ENCODE assay signal across 14 cellular contexts in the genomic region with DNA sequence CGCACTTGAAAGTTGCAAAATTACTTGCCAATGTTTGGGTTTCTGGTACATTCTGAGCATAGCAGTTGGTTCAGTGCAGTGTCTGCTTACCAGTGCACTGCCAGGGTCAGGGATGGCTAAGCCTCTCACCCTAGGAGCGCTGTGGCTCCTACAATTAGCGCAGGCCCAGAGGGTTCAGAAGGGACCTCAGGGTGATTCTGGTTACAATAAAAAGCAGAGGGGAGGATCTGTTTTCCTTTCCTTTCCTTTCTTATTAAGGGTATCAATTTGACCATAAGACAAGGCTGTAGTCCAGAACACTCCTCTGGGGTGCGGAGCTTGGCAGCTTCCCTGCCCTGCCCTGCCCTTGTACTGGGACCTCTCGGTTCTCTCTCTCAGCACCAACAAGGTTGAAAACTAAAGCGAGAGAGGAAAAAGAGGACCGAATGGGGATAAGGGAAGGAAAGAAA. TPM values are rescaled to one million over a fixed set of nuclear protein-coding genes. Genes with fewer than 3 reads are reported as not detected.
DNase-seq lines count a peak whose midpoint lies in the region; ATAC-seq and TF ChIP-seq lines count a peak whose summit lies in the region.
"Had no signal": no experiment of that assay in that cellular context is flagged by ENCODE, and none has a peak within 500 bp of the region (broad histone marks: within the 10 kb centered on the region; RNA-seq: fewer than 3 reads in every experiment).

No MANE protein-coding gene starts in this region.

- H3K27me3 Mint-ChIP-seq in immature natural killer cell (ENCODE audit: low read depth in 3 of 3) = peaks cover 24 to 41% (median 38%) of the 10 kb centered on the region in 3 donors
- peaks cover 32% of the 10 kb centered on the region for H3K27me3 Mint-ChIP-seq in HFFc6 (ENCODE audit: insufficient read depth)

- 16 to 18% (median 17%) methylated on average over 7 of the region's 7 CpGs for WGBS in psoas muscle, 3 donors

- H3K9me3 Mint-ChIP-seq in immature natural killer cell = no peaks in the 10 kb centered on the region
- H3K9me3 Mint-ChIP-seq in HFFc6 = no peaks in the 10 kb centered on the region
- H3K9me3 Mint-ChIP-seq: activated CD4-positive, alpha-beta T cell treated with anti-CD3 and anti-CD28 coated beads, Interleukin-2, amount 10 ng/mL, durations not matched to agents 24 days and 14 days; activated naive CD4-positive, alpha-beta T cell treated with anti-CD3 and anti-CD28 coated beads, Interleukin-2, amount 50 U/mL, for 24 hours had no signal

- H3K4me3 Mint-ChIP-seq in immature natural killer cell (peak overlapping the region in 3 of 5 donors; percentile 32 to 53 (median 47)), HFFc6 (no peak overlapping the region)
- H3K4me3 Mint-ChIP-seq: activated CD4-positive, alpha-beta T cell treated with anti-CD3 and anti-CD28 coated beads, Interleukin-2, amount 10 ng/mL, durations not matched to agents 24 days and 14 days; activated naive CD4-positive, alpha-beta T cell treated with anti-CD3 and anti-CD28 coated beads, Interleukin-2, amount 50 U/mL, for 24 hours had no signal

- H3K4me1 ChIP-seq in breast epithelium (peaks cover 0 to 2% of the 10 kb centered on the region in 2 donors), psoas muscle (peaks cover 19% of the 10 kb centered on the region)
- H3K4me1 ChIP-seq: SJCRH30 had no signal

- ATAC-seq in psoas muscle = no peak
- ATAC-seq in GM21528 (IDR thresholded peaks at IDR 0.05; ENCODE audit: low FRiP score, unreplicated experiment) = no peak

- H3K36me3 Mint-ChIP-seq in immature natural killer cell = no peaks in the 10 kb centered on the region
- no peaks in the 10 kb centered on the region for H3K36me3 Mint-ChIP-seq in HFFc6 (ENCODE audit: low read depth)
- H3K36me3 Mint-ChIP-seq: activated naive CD4-positive, alpha-beta T cell treated with anti-CD3 and anti-CD28 coated beads, Interleukin-2, amount 50 U/mL, for 24 hours had no signal

- TF ChIP-seq CTCF in C4-2B (conservative IDR thresholded peaks at IDR 0.05) (no peak), breast epithelium (IDR thresholded peaks at IDR 0.05) (no peak), psoas muscle (IDR thresholded peaks at IDR 0.05) (no peak), HFFc6 (IDR thresholded peaks at IDR 0.05) (no peak)

- H3K9me3 ChIP-seq in breast epithelium (no peaks in the 10 kb centered on the region), psoas muscle (no peaks in the 10 kb centered on the region)
- H3K9me3 ChIP-seq: BLaER1, SJCRH30 had no signal

- intact Hi-C loops in breast epithelium (cut with DNase I; ENCODE audit: low total_unique reads) (loop anchor here (10.0 kb wide), 1 partner anchor 182 kb away; no protein-coding TSS in a partner anchor), psoas muscle (cut with DNase I) (loop anchor here (2.0 to 10.0 kb wide), 2 partner anchors 402 to 420 kb away; no protein-coding TSS in a partner anchor)

- H3K4me1 Mint-ChIP-seq in immature natural killer cell (peaks cover 6 to 18% of the 10 kb centered on the region in 2 donors), HFFc6 (ENCODE audit: low read depth) (no peaks in the 10 kb centered on the region)

- H3K4me3 ChIP-seq in breast epithelium = peak overlapping the region; percentile 78 to 92 (median 83)
- peak overlapping the region; percentile 76 for H3K4me3 ChIP-seq in psoas muscle
- H3K4me3 ChIP-seq: SJCRH30 had no signal

- H3K27ac Mint-ChIP-seq in immature natural killer cell (no peak overlapping the region), HFFc6 (no peak overlapping the region)
- H3K27ac Mint-ChIP-seq: activated CD4-positive, alpha-beta T cell treated with anti-CD3 and anti-CD28 coated beads, Interleukin-2, amount 10 ng/mL, durations not matched to agents 24 days and 14 days; activated naive CD4-positive, alpha-beta T cell treated with anti-CD3 and anti-CD28 coated beads, Interleukin-2, amount 50 U/mL, for 24 hours had no signal

- TF ChIP-seq POLR2A in breast epithelium (IDR thresholded peaks at IDR 0.05) = no peak

- no peaks in the 10 kb centered on the region for H3K27me3 ChIP-seq in breast epithelium
- H3K27me3 ChIP-seq in psoas muscle (ENCODE audit: insufficient read depth in 3 of 3, low read length in 2 of 3) = peaks cover 0 to 13% (median 2%) of the 10 kb centered on the region in 3 donors

- DNase-seq in breast epithelium (ENCODE audit: low spot score in 2 of 2) (no peak), immature natural killer cell (no peak), psoas muscle (no peak), NCI-H1105 treated with DMSO at 0.1 percent for 48 hours (lab: John Stamatoyannopoulos, UW) (no peak), HFFc6 (no peak), hippocampal formation (lab: John Stamatoyannopoulos, UW) (no peak)
- DNase-seq: activated CD4-positive, alpha-beta T cell treated with anti-CD3 and anti-CD28 coated beads, Interleukin-2, amount 10 ng/mL, durations not matched to agents 24 days and 14 days; midbrain; SJCRH30; stimulated activated CD4-positive, alpha-beta T cell treated with anti-CD3 and anti-CD28 coated beads, Interleukin-2, amount 100 ng/mL, for 24 hours had no signal

- H3K36me3 ChIP-seq in breast epithelium (no peaks in the 10 kb centered on the region), psoas muscle (ENCODE audit: insufficient read depth in 1 of 2, low read depth in 1 of 2) (no peaks in the 10 kb centered on the region)
- H3K36me3 ChIP-seq: BLaER1, SJCRH30 had no signal

- H3K27ac ChIP-seq in C4-2B (peak overlapping the region; percentile 78), breast epithelium (peak overlapping the region; percentile 56 to 92), psoas muscle (peak overlapping the region; percentile 93)
- H3K27ac ChIP-seq: BLaER1, SJCRH30 had no signal

RNA-seq across cellular contexts. Expression of a gene that starts 2.6 kb away (rescaled TPM):
- total RNA-seq in breast epithelium (100 to 1,000 TPM in 1 of 3 donors, 10 to 100 TPM in 2; 39.0 to 148 (median 43.9) TPM), psoas muscle (10 to 100 TPM in 2 of 4 donors, 1 to 10 TPM in 2; 6.1 to 63.2 (median 33.4) TPM)
- polyA plus RNA-seq in immature natural killer cell (under 1 TPM in 2 of 3 donors, not detected in 1; 0.09 TPM), psoas muscle (10 to 100 TPM in 2 of 3 donors, 1 to 10 TPM in 1; 4.7 to 14.1 (median 11.0) TPM)
- total RNA-seq in HFFc6 (2021; fragmentation: NEBNext Ultra II Directional; extraction: Animal tissue kit (Norgen Biotek cat#: 25700)) = under 1 TPM in 1 of 6 experiments, not detected in 5; 0.05 TPM
- total RNA-seq: SJCRH30 had no signal

Comparison
In these comparisons a context has a peak if more than half of its experiments do, and no peak if none do; other contexts are left out.
1. RNA of a gene that starts 2.6 kb away (total RNA-seq): 6.1 to 63.2 TPM in psoas muscle and 39.0 to 148 TPM in breast epithelium; 0.05 TPM in HFFc6; every median in the first group is over 4 times any median in the second.
2. Peak in every context shown above with its lines, with median percentiles within 50 percentile points of each other: H3K27ac ChIP-seq.